ENCODE assay signal across 1 cellular context in genomic region chr7:70380315-70381027, GRCh38.
TF ChIP-seq lines count a peak whose summit lies in the region.

No MANE protein-coding gene starts in this region.

TF ChIP-seq in SK-N-SH treated with all-trans-retinoic acid at 6 μM for 48 hours, 23 proteins besides CTCF, POLR2A, EP300 and RAD21 (continued from another document):
- TF ChIP-seq TSHZ2 (CRISPR knock-in tag; IDR thresholded peaks at IDR 0.05) (no peak), ESRRG (CRISPR knock-in tag; IDR thresholded peaks at IDR 0.05) (0 out of 2 replicates have a peak, but pooled peaks have one; percentile 59), CSRNP3 (CRISPR knock-in tag; IDR thresholded peaks at IDR 0.05) (no peak), GLIS3 (CRISPR knock-in tag; IDR thresholded peaks at IDR 0.05) (peak; percentile 84), BACH2 (CRISPR knock-in tag; IDR thresholded peaks at IDR 0.05; ENCODE audit: borderline replicate concordance) (no peak), PPARA (CRISPR knock-in tag; IDR thresholded peaks at IDR 0.05; ENCODE audit: borderline replicate concordance) (no peak), POU6F1 (CRISPR knock-in tag; IDR thresholded peaks at IDR 0.05; ENCODE audit: borderline replicate concordance, low read depth) (no peak; the same call in 1 of the 2 replicates), ARNTL (CRISPR knock-in tag; IDR thresholded peaks at IDR 0.05; ENCODE audit: borderline replicate concordance, low read depth) (no peak), TCF4 (CRISPR knock-in tag; IDR thresholded peaks at IDR 0.05; ENCODE audit: borderline replicate concordance) (peak; percentile 21; the same call in 1 of the 2 replicates), CREB5 (CRISPR knock-in tag; IDR thresholded peaks at IDR 0.05; ENCODE audit: low read depth) (peak; percentile 95), ISL1 (CRISPR knock-in tag; IDR thresholded peaks at IDR 0.05) (peak; percentile 100)
